8 cellular contexts compared by ENCODE assay signal in the genomic region with DNA sequence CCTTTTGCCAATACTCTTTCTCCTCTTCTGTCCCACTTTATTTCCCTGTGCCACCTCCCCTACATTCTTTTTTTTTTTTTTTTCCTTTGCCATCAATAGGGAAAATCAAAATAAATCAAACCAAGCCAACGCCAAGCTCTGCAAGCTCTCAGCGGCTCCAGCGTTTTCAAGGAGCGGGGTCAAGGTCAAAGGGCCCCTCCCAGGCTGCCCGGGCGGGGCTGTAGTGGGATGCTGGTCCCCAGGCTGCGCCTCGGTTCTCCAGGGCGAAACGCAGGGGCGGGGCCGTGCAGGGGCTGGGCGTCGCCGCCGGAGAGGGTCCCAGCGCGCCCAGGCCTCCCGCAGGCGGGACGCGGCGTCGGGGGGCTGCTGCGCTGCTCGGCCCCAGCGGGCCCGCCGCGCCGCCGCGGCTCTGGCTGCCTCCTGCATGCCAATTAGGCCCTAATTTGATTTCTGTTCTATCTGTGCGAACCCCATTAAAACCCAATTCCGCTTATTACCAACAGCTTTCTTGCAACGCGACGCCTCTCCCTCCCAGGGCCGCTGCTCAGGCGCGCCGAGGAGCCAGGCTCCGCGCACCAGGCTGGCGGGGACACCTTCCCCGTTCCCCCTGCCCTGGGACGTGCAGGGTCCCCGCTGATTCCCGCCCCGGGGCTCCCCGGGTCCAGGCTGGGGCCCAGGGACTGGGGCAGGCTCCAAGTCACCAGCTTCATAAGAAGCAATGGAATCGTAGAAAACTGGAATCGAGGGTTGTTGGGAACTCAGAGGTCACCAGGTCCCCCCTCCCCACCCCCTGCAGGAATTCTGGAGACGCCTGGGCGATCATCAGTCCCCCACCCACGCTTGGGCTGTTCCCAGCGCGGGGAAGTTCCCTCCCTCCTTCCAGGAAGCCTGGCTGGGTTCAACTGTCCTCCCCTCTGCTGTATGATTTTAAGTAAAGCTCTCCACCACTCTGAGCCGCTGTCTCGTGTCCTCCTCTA. TPM values are rescaled to one million over a fixed set of nuclear protein-coding genes. Genes with fewer than 3 reads are reported as not detected.
DNase-seq lines count a peak whose midpoint lies in the region; ATAC-seq lines count a peak whose summit lies in the region.

No MANE protein-coding gene starts in this region.

- H3K27me3 ChIP-seq in right cardiac atrium (ENCODE audit: control insufficient read depth, insufficient read depth): no peaks in the 10 kb centered on the region

- H3K27ac Mint-ChIP-seq in activated T-cell treated with anti-CD3 and anti-CD28 coated beads, Interleukin-2, amount 50 U/mL, for 24 hours: no peak overlapping the region

- no peaks in the 10 kb centered on the region for H3K4me1 ChIP-seq in right cardiac atrium (ENCODE audit: control insufficient read depth, insufficient read depth, low read length)

- peak overlapping the region; percentile 12 for H3K4me3 Mint-ChIP-seq in activated T-cell treated with anti-CD3 and anti-CD28 coated beads, Interleukin-2, amount 50 U/mL, for 24 hours

- no peaks in the 10 kb centered on the region for H3K9me3 Mint-ChIP-seq in activated T-cell treated with anti-CD3 and anti-CD28 coated beads, Interleukin-2, amount 50 U/mL, for 24 hours

- H3K27ac ChIP-seq in right cardiac atrium (ENCODE audit: low read length): no peak overlapping the region

- peak; percentile 71 to 74 for ATAC-seq in right cardiac atrium
- peak; percentile 51 for ATAC-seq in sciatic nerve
- no peak for ATAC-seq in HG03196 (IDR thresholded peaks at IDR 0.05; ENCODE audit: unreplicated experiment)

- intact Hi-C loops in right cardiac atrium (cut with DNase I): no loop called here
- intact Hi-C loops in sciatic nerve (cut with DNase I): no loop called here

- H3K4me3 ChIP-seq in right cardiac atrium (ENCODE audit: low read length): peak overlapping the region; percentile 46

- peaks cover 26% of the 10 kb centered on the region for H3K27me3 Mint-ChIP-seq in activated T-cell treated with anti-CD3 and anti-CD28 coated beads, Interleukin-2, amount 50 U/mL, for 24 hours

- no peaks in the 10 kb centered on the region for H3K9me3 ChIP-seq in right cardiac atrium (ENCODE audit: control insufficient read depth, low read length)

- DNase-seq in activated effector memory CD4-positive, alpha-beta T cell treated with anti-CD3 and anti-CD28 coated beads, Interleukin-2, amount 50 U/mL, for 16 hours: peak; percentile 74
- DNase-seq in activated effector memory CD4-positive, alpha-beta T cell treated with Interleukin-2 at 50 U/mL for 16 hours: no peak
- no peak for DNase-seq in activated T-cell treated with anti-CD3 and anti-CD28 coated beads, Interleukin-2, amount 50 U/mL, for 24 hours
- DNase-seq in right cardiac atrium (peak; percentile 42 to 84 (median 76)), sciatic nerve (ENCODE audit: low spot score) (no peak), SW480 (ENCODE audit: low spot score) (no peak), NCI-H2107 treated with DMSO at 0.1 percent for 48 hours (lab: John Stamatoyannopoulos, UW; ENCODE audit: unreplicated experiment) (no peak)

- WGBS in right cardiac atrium: 2% methylated on average over 60 of the region's 60 CpGs

- no peaks in the 10 kb centered on the region for H3K36me3 Mint-ChIP-seq in activated T-cell treated with anti-CD3 and anti-CD28 coated beads, Interleukin-2, amount 50 U/mL, for 24 hours (ENCODE audit: low read depth)

- peaks cover 6% of the 10 kb centered on the region for H3K4me1 Mint-ChIP-seq in activated T-cell treated with anti-CD3 and anti-CD28 coated beads, Interleukin-2, amount 50 U/mL, for 24 hours (ENCODE audit: low read depth)

RNA-seq across cellular contexts. Expression of gene MAP1LC3B2, which starts 50.7 kb away (rescaled TPM):
- total RNA-seq in right cardiac atrium: 1 to 10 TPM; 1.9 to 2.7 (median 2.2) TPM
- 2.9 TPM for polyA plus RNA-seq in right cardiac atrium
- total RNA-seq in sciatic nerve: 4.4 TPM

Comparison
In these comparisons a context has a peak if more than half of its experiments do, and no peak if none do; other contexts are left out.
1. DNase-seq: peak in activated effector memory CD4-positive, alpha-beta T cell treated with anti-CD3 and anti-CD28 coated beads, Interleukin-2, amount 50 U/mL, for 16 hours (single experiment) and right cardiac atrium (3 of 3); none in activated effector memory CD4-positive, alpha-beta T cell treated with Interleukin-2 at 50 U/mL for 16 hours (single experiment), activated T-cell treated with anti-CD3 and anti-CD28 coated beads, Interleukin-2, amount 50 U/mL, for 24 hours (single experiment), sciatic nerve (single experiment), SW480 (single experiment) and NCI-H2107 treated with DMSO at 0.1 percent for 48 hours (single experiment).